Comparison of ENCODE assay signal across 8 cellular contexts in the genomic region with DNA sequence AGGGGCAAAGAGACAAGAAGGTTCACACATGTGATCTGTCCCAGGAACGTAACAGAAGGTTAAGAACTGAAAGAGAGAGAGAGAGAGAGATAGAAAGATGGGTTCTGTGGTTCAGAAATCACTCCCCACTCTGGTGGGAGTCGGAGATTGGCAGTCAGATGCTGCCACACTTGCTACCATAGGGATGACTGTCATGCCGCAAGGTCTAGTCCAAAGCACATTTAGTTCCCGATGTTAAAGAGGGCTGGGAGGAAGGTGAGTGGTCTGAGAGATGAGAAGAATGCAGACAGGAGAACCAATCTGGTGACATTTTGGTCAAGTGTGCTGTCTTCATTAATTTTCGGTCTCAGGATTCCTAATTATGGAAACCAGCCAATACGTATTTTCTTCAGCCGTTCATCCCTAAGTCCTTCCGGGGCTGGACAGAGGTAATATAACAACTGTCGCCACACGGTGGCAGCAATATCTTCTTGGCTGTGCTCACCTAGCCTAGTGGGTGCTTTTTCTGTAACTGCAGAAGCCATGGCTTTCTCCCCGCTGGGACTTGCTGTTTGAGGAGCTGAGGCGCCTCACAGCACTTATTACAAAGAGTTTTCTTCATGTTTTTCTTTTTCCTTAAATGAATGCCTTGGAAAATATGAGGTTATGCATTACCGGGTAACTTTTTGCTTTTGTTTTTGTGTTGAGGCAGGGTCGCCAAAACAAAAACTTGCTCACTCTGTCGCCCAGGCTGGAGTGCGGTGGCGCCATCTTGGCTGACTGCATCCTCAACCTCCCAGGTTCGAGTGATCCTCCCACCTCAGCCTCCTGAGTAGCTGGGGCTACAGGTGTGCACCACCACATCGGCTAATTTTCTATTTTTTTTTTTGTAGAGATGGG. TPM values are rescaled to one million over a fixed set of nuclear protein-coding genes. Genes with fewer than 3 reads are reported as not detected.
DNase-seq lines count a peak whose midpoint lies in the region; TF ChIP-seq lines count a peak whose summit lies in the region.

No MANE protein-coding gene starts in this region.

- H3K4me3 ChIP-seq in H7 (ENCODE audit: insufficient read depth, low read depth, low read length): no peak overlapping the region
- H3K4me3 ChIP-seq in LNCaP clone FGC (ENCODE audit: low read depth, low read length): no peak overlapping the region
- H3K4me3 ChIP-seq in uterus: no peak overlapping the region

- H3K27me3 ChIP-seq in H7 (ENCODE audit: control insufficient read depth, insufficient read depth, low read length) (no peaks in the 10 kb centered on the region; the same call in 1 of the 2 replicates), uterus (no peaks in the 10 kb centered on the region)

- peak; percentile 81 for TF ChIP-seq CTCF in LNCaP clone FGC (IDR thresholded peaks at IDR 0.05; ENCODE audit: control insufficient read depth, extremely low read depth, insufficient read depth)
- peak; percentile 44 to 67 (median 46) for TF ChIP-seq CTCF in uterus (IDR thresholded peaks at IDR 0.05)

- no peaks in the 10 kb centered on the region for H3K4me1 ChIP-seq in uterus

- H3K36me3 ChIP-seq in H7 (replicated peaks; ENCODE audit: control insufficient read depth, insufficient read depth, low read length): no peaks in the 10 kb centered on the region
- H3K36me3 ChIP-seq in uterus: no peaks in the 10 kb centered on the region

- TF ChIP-seq POLR2A in uterus (IDR thresholded peaks at IDR 0.05): no peak

- H3K9me3 ChIP-seq in uterus: no peaks in the 10 kb centered on the region

- no peak overlapping the region for H3K27ac ChIP-seq in uterus

- intact Hi-C loops in posterior vena cava (cut with DNase I): no loop called here
- intact Hi-C loops in uterus (cut with DNase I; ENCODE audit: low total_unique reads): no loop called here

- DNase-seq in GDM1 (lab: John Stamatoyannopoulos, UW) (peak; percentile 26), H7 (peak; percentile 64), LNCaP clone FGC (ENCODE audit: low read depth) (peak; percentile 62), SIG-M5 (lab: John Stamatoyannopoulos, UW) (peak; percentile 18), globus pallidus (ENCODE audit: low spot score) (peak; percentile 49), posterior vena cava (ENCODE audit: low spot score) (peak; percentile 83), uterus (peak; percentile 71)
- peak; percentile 29 for DNase-seq in activated effector memory CD4-positive, alpha-beta T cell treated with Interleukin-2 at 50 U/mL for 16 hours

RNA-seq across cellular contexts. Expression of a gene that starts 46.0 kb away (rescaled TPM):
- 0.42 and 0.63 TPM in 2 replicates for total RNA-seq in H7 (2014; rRNA removed; shearing (Covaris generic))
- total RNA-seq in posterior vena cava: not detected
- not detected for total RNA-seq in uterus

Comparison
In these comparisons a context has a peak if more than half of its experiments do, and no peak if none do; other contexts are left out.
1. DNase-seq: peak in every context shown above with its lines; median percentile 83 in posterior vena cava; 71 in uterus; 64 in H7; 62 in LNCaP clone FGC; 49 in globus pallidus; 29 in activated effector memory CD4-positive, alpha-beta T cell treated with Interleukin-2 at 50 U/mL for 16 hours; 26 in GDM1; 18 in SIG-M5.